ENCODE assay signal across 28 cellular contexts in the genomic region with DNA sequence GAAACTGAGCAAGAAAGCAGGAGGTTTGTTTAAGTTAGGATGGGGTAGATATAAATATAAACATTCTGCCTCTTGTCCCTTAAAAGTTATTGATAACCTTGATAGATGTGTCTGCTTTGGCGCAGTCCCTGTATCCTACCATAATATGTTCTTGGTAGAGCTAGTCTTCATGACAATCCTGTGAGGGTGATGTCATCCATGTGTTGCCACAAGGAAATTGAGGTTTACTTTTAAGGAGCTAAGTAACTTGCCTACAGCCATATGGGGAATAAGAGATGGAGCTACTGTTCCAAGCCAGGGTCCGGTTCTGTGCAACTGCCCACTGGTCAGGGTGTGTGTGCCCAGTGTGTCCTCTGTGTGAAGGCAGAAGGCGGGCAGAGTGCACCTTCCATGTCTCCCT.
DNase-seq lines count a peak whose midpoint lies in the region; ATAC-seq and TF ChIP-seq lines count a peak whose summit lies in the region.
"Had no signal": no experiment of that assay in that cellular context is flagged by ENCODE, and none has a peak within 500 bp of the region (broad histone marks: within the 10 kb centered on the region; RNA-seq: fewer than 3 reads in every experiment).

No MANE protein-coding gene starts in this region.

- H3K9me3 Mint-ChIP-seq in CD4-positive, CD25-positive, alpha-beta regulatory T cell: no peaks in the 10 kb centered on the region
- no peaks in the 10 kb centered on the region for H3K9me3 Mint-ChIP-seq in IgD-negative memory B cell
- H3K9me3 Mint-ChIP-seq in central memory CD8-positive, alpha-beta T cell: no peaks in the 10 kb centered on the region
- H3K9me3 Mint-ChIP-seq: activated CD4-positive, alpha-beta T cell treated with anti-CD3 and anti-CD28 coated beads, Interleukin-2, amount 10 ng/mL, durations not matched to agents 7 days and 5 days; activated naive CD4-positive, alpha-beta T cell treated with anti-CD3 and anti-CD28 coated beads, Interleukin-2, amount 50 U/mL, for 24 hours; activated T-helper 1 cell treated with anti-CD3 and anti-CD28 coated beads, Interleukin-12 subunit alpha, Interleukin-12 subunit beta, Interleukin-2, Interleukin-4 antibody, amounts not matched to agents 30 ng/mL and 10 ng/mL and 1 ng/mL, durations not matched to agents 14 hours and 24 hours and 36 hours; neural crest cell had no signal

- no peaks in the 10 kb centered on the region for H3K27me3 ChIP-seq in CD4-positive, CD25-positive, alpha-beta regulatory T cell (ENCODE audit: control insufficient read depth, insufficient read depth, low read length)
- H3K27me3 ChIP-seq in prostate gland (replicated peaks; ENCODE audit: insufficient read depth) (no peaks in the 10 kb centered on the region), left ventricle myocardium inferior (ENCODE audit: low read depth) (no peaks in the 10 kb centered on the region)
- H3K27me3 ChIP-seq: right atrium auricular region, testis had no signal

- no peak for TF ChIP-seq POLR2A in prostate gland (IDR thresholded peaks at IDR 0.05)

- TF ChIP-seq CTCF in prostate gland (IDR thresholded peaks at IDR 0.05) (no peak), left ventricle myocardium inferior (IDR thresholded peaks at IDR 0.05; ENCODE audit: borderline replicate concordance) (no peak)

- 92% methylated on average over 3 of the region's 3 CpGs for WGBS in prostate gland

- H3K4me1 Mint-ChIP-seq in CD4-positive, CD25-positive, alpha-beta regulatory T cell: peaks cover 0 to 18% (median 4%) of the 10 kb centered on the region in 4 donors
- peaks cover 25 to 36% (median 34%) of the 10 kb centered on the region in 3 donors for H3K4me1 Mint-ChIP-seq in IgD-negative memory B cell
- peaks cover 11% of the 10 kb centered on the region for H3K4me1 Mint-ChIP-seq in central memory CD8-positive, alpha-beta T cell

- H3K27me3 Mint-ChIP-seq in CD4-positive, CD25-positive, alpha-beta regulatory T cell: no peaks in the 10 kb centered on the region
- no peaks in the 10 kb centered on the region for H3K27me3 Mint-ChIP-seq in IgD-negative memory B cell
- no peaks in the 10 kb centered on the region for H3K27me3 Mint-ChIP-seq in central memory CD8-positive, alpha-beta T cell
- H3K27me3 Mint-ChIP-seq: activated CD4-positive, alpha-beta T cell treated with anti-CD3 and anti-CD28 coated beads, Interleukin-2, amount 10 ng/mL, durations not matched to agents 7 days and 5 days; activated CD8-positive, alpha-beta memory T cell treated with anti-CD3 and anti-CD28 coated beads, Interleukin-2, amount 10 ng/mL, durations not matched to agents 7 days and 5 days; activated naive CD4-positive, alpha-beta T cell treated with anti-CD3 and anti-CD28 coated beads, Interleukin-2, amount 50 U/mL, for 24 hours had no signal

- H3K27ac Mint-ChIP-seq in CD4-positive, CD25-positive, alpha-beta regulatory T cell: peak overlapping the region in 2 of 3 donors; percentile 18 to 75
- H3K27ac Mint-ChIP-seq in IgD-negative memory B cell: peak overlapping the region; percentile 10 to 26 (median 25)
- H3K27ac Mint-ChIP-seq in central memory CD8-positive, alpha-beta T cell (ENCODE audit: low read depth): peak overlapping the region; percentile 36
- H3K27ac Mint-ChIP-seq: activated CD4-positive, alpha-beta T cell treated with anti-CD3 and anti-CD28 coated beads, Interleukin-2, amount 10 ng/mL, durations not matched to agents 7 days and 5 days; activated CD8-positive, alpha-beta memory T cell treated with anti-CD3 and anti-CD28 coated beads, Interleukin-2, amount 10 ng/mL, durations not matched to agents 7 days and 5 days; activated T-helper 1 cell treated with anti-CD3 and anti-CD28 coated beads, Interleukin-12 subunit alpha, Interleukin-12 subunit beta, Interleukin-2, Interleukin-4 antibody, amounts not matched to agents 30 ng/mL and 10 ng/mL and 1 ng/mL, durations not matched to agents 14 hours and 24 hours and 36 hours had no signal

- ATAC-seq in CD4-positive, CD25-positive, alpha-beta regulatory T cell (ENCODE audit: low read depth in 2 of 2): no peak
- ATAC-seq in central memory CD8-positive, alpha-beta T cell (replicated peaks; ENCODE audit: extremely low read depth, poor library complexity, severe bottlenecking): no peak
- no peak for ATAC-seq in HG03565 (IDR thresholded peaks at IDR 0.05; ENCODE audit: unreplicated experiment)
- ATAC-seq: activated CD8-positive, alpha-beta memory T cell treated with anti-CD3 and anti-CD28 coated beads, Interleukin-2, amount 10 ng/mL, durations not matched to agents 7 days and 5 days; PC-3 had no signal

- DNase-seq in CD4-positive, CD25-positive, alpha-beta regulatory T cell: no peak
- DNase-seq in central memory CD8-positive, alpha-beta T cell (ENCODE audit: low spot score in 2 of 2): no peak
- DNase-seq in prostate gland (ENCODE audit: low spot score) (no peak), left ventricle myocardium inferior (no peak), NCI-H1417 treated with DMSO at 0.1 percent for 48 hours (lab: John Stamatoyannopoulos, UW) (no peak), NCI-H2171 treated with DMSO at 0.1 percent for 48 hours (lab: John Stamatoyannopoulos, UW) (no peak)
- DNase-seq: activated CD4-positive, alpha-beta T cell treated with anti-CD3 and anti-CD28 coated beads, Interleukin-2, amount 10 ng/mL, durations not matched to agents 7 days and 5 days; activated CD8-positive, alpha-beta memory T cell treated with anti-CD3 and anti-CD28 coated beads, Interleukin-2, amount 10 ng/mL, durations not matched to agents 7 days and 5 days; aorta; GM23248; Kasumi-1; kidney; NCI-H524; PC-3; SHP77; stimulated activated CD4-positive, alpha-beta T cell treated with anti-CD3 and anti-CD28 coated beads, Interleukin-12 subunit alpha, Interleukin-12 subunit beta, amount 100 ng/mL, for 4 hours; stimulated activated CD4-positive, alpha-beta T cell treated with anti-CD3 and anti-CD28 coated beads, Interleukin-4, amount 100 ng/mL, for 24 hours; stimulated activated naive CD4-positive, alpha-beta T cell; testis; WERI-Rb-1 had no signal

- no peak overlapping the region for H3K4me3 Mint-ChIP-seq in CD4-positive, CD25-positive, alpha-beta regulatory T cell
- H3K4me3 Mint-ChIP-seq in IgD-negative memory B cell: no peak overlapping the region
- no peak overlapping the region for H3K4me3 Mint-ChIP-seq in central memory CD8-positive, alpha-beta T cell
- H3K4me3 Mint-ChIP-seq: activated CD4-positive, alpha-beta T cell treated with anti-CD3 and anti-CD28 coated beads, Interleukin-2, amount 10 ng/mL, durations not matched to agents 7 days and 5 days; activated CD8-positive, alpha-beta memory T cell treated with anti-CD3 and anti-CD28 coated beads, Interleukin-2, amount 10 ng/mL, durations not matched to agents 7 days and 5 days; activated naive CD4-positive, alpha-beta T cell treated with anti-CD3 and anti-CD28 coated beads, Interleukin-2, amount 50 U/mL, for 24 hours; activated T-helper 1 cell treated with anti-CD3 and anti-CD28 coated beads, Interleukin-12 subunit alpha, Interleukin-12 subunit beta, Interleukin-2, Interleukin-4 antibody, amounts not matched to agents 30 ng/mL and 10 ng/mL and 1 ng/mL, durations not matched to agents 14 hours and 24 hours and 36 hours; neural crest cell had no signal

- no peaks in the 10 kb centered on the region for H3K9me3 ChIP-seq in CD4-positive, CD25-positive, alpha-beta regulatory T cell (ENCODE audit: control insufficient read depth in 2 of 2, low read length in 2 of 2)
- no peaks in the 10 kb centered on the region for H3K9me3 ChIP-seq in prostate gland
- no peaks in the 10 kb centered on the region for H3K9me3 ChIP-seq in left ventricle myocardium inferior (replicated peaks)
- H3K9me3 ChIP-seq: right atrium auricular region, testis had no signal

- intact Hi-C loops in prostate gland (cut with DNase I) (loop anchor here (10.0 kb wide), 1 partner anchor 310 kb away; no protein-coding TSS in a partner anchor), left ventricle myocardium inferior (cut with micrococcal nuclease) (loop anchor here (10.0 kb wide), 1 partner anchor 510 kb away; no protein-coding TSS in a partner anchor)

- no peak overlapping the region for H3K27ac ChIP-seq in CD4-positive, CD25-positive, alpha-beta regulatory T cell (ENCODE audit: insufficient read depth, low read length, poor library complexity, severe bottlenecking)
- H3K27ac ChIP-seq in prostate gland (peak overlapping the region; percentile 71 to 77), left ventricle myocardium inferior (replicated peaks) (no peak overlapping the region)
- H3K27ac ChIP-seq: GM23248, parathyroid adenoma, right atrium auricular region, testis, WERI-Rb-1 had no signal

- no peaks in the 10 kb centered on the region for H3K4me1 ChIP-seq in CD4-positive, CD25-positive, alpha-beta regulatory T cell (ENCODE audit: control insufficient read depth, insufficient read depth, low read length, poor library complexity, severe bottlenecking)
- H3K4me1 ChIP-seq in prostate gland (replicated peaks) (peaks cover 12% of the 10 kb centered on the region), left ventricle myocardium inferior (peaks cover 42% of the 10 kb centered on the region)
- H3K4me1 ChIP-seq: parathyroid adenoma had no signal

- peaks cover 27% of the 10 kb centered on the region for H3K36me3 Mint-ChIP-seq in CD4-positive, CD25-positive, alpha-beta regulatory T cell
- H3K36me3 Mint-ChIP-seq in IgD-negative memory B cell: peaks cover 6% of the 10 kb centered on the region
- H3K36me3 Mint-ChIP-seq in central memory CD8-positive, alpha-beta T cell (ENCODE audit: insufficient read depth): peaks cover 39% of the 10 kb centered on the region

- no peak overlapping the region for H3K4me3 ChIP-seq in CD4-positive, CD25-positive, alpha-beta regulatory T cell (ENCODE audit: low read depth, low read length)
- H3K4me3 ChIP-seq in prostate gland: no peak overlapping the region
- no peak overlapping the region for H3K4me3 ChIP-seq in left ventricle myocardium inferior
- H3K4me3 ChIP-seq: GM23248, lung, right atrium auricular region, testis had no signal

- peaks cover 53% of the 10 kb centered on the region for H3K36me3 ChIP-seq in CD4-positive, CD25-positive, alpha-beta regulatory T cell (ENCODE audit: control insufficient read depth, insufficient read depth, low read length)
- H3K36me3 ChIP-seq in prostate gland (peaks cover 6 to 20% of the 10 kb centered on the region in 2 donors), left ventricle myocardium inferior (peaks cover 47% of the 10 kb centered on the region)

Comparison
In these comparisons a context has a peak if more than half of its experiments do, and no peak if none do; other contexts are left out.
1. H3K27ac ChIP-seq: peak in prostate gland (2 of 2); none in CD4-positive, CD25-positive, alpha-beta regulatory T cell (single experiment) and left ventricle myocardium inferior (single experiment).
2. Peak in every context shown above with its lines, with median percentiles within 50 percentile points of each other: H3K27ac Mint-ChIP-seq.